15 cellular contexts compared by ENCODE assay signal in genomic region chr3:172209333-172210321, GRCh38.
DNase-seq lines count a peak whose midpoint lies in the region; ATAC-seq and TF ChIP-seq lines count a peak whose summit lies in the region.
"Had no signal": no experiment of that assay in that cellular context is flagged by ENCODE, and none has a peak within 500 bp of the region (broad histone marks: within the 10 kb centered on the region; RNA-seq: fewer than 3 reads in every experiment).

No MANE protein-coding gene starts in this region.

- H3K27me3 ChIP-seq in mesendoderm (ENCODE audit: insufficient read depth, low read length, poor library complexity) (no peaks in the 10 kb centered on the region), subcutaneous abdominal adipose tissue (ENCODE audit: control insufficient read depth in 5 of 5, insufficient read depth in 4 of 5, low read length in 5 of 5) (no peaks in the 10 kb centered on the region)
- H3K27me3 ChIP-seq: hepatocyte had no signal

- H3K23ac ChIP-seq in mesendoderm (ENCODE audit: low read length), result no peak overlapping the region

- H3K4me1 Mint-ChIP-seq in dendritic cell treated with granulocyte-macrophage colony-stimulating factor and Interleukin-4, amounts not matched to agents 40 ng/mL and 50 ng/mL, for 4 days (ENCODE audit: low read depth), result peaks cover 46% of the 10 kb centered on the region

- H4K5ac ChIP-seq in mesendoderm (ENCODE audit: low read length), result no peak overlapping the region

- H3K4me3 ChIP-seq in mesendoderm (ENCODE audit: low read length) (no peak overlapping the region), subcutaneous abdominal adipose tissue (ENCODE audit: low read depth in 1 of 5, low read length in 5 of 5) (no peak overlapping the region)
- H3K4me3 ChIP-seq: dorsolateral prefrontal cortex, hepatocyte, SK-N-MC had no signal

- H2AK5ac ChIP-seq in mesendoderm (ENCODE audit: low read length), result no peak overlapping the region

- DNase-seq in NCI-H2029 (lab: John Stamatoyannopoulos, UW), result peak; percentile 97
- peak; percentile 58 for DNase-seq in mesendoderm
- no peak for DNase-seq in cerebellar cortex (ENCODE audit: low spot score)
- DNase-seq in GM20000 (ENCODE audit: low spot score), result no peak
- DNase-seq: activated CD4-positive, alpha-beta memory T cell treated with anti-CD3 and anti-CD28 coated beads, Interleukin-2, amount 10 ng/mL, durations not matched to agents 7 days and 5 days; NCI-H345; stimulated activated CD4-positive, alpha-beta T cell treated with anti-CD3 and anti-CD28 coated beads, Interleukin-2, amount 100 ng/mL, for 48 hours had no signal

- TF ChIP-seq CTCF in GM20000 (IDR thresholded peaks at IDR 0.05; ENCODE audit: extremely low read depth, missing control alignments), result no peak

- no peaks in the 10 kb centered on the region for H3K9me3 ChIP-seq in subcutaneous abdominal adipose tissue (ENCODE audit: control insufficient read depth in 5 of 5, low read length in 5 of 5)

- no peak overlapping the region for H2BK5ac ChIP-seq in mesendoderm (ENCODE audit: low read length)

- no CpG with 5 or more reads among the region's 28 CpGs for WGBS in mesendoderm (ENCODE audit: extremely low coverage, insufficient coverage, low lambda C conversion rate)

- peaks cover 28% of the 10 kb centered on the region for H3K79me2 ChIP-seq in mesendoderm (ENCODE audit: control insufficient read depth, insufficient read depth, low read length)

- no peak overlapping the region for H3K9ac ChIP-seq in mesendoderm (ENCODE audit: low read length)
- no peak overlapping the region for H3K9ac ChIP-seq in subcutaneous abdominal adipose tissue (ENCODE audit: low read length in 5 of 5)

- no peak overlapping the region for H3K4me3 Mint-ChIP-seq in dendritic cell treated with granulocyte-macrophage colony-stimulating factor and Interleukin-4, amounts not matched to agents 40 ng/mL and 50 ng/mL, for 4 days
- H3K4me3 Mint-ChIP-seq: activated CD4-positive, alpha-beta memory T cell treated with anti-CD3 and anti-CD28 coated beads, Interleukin-2, amount 10 ng/mL, durations not matched to agents 7 days and 5 days; activated naive CD4-positive, alpha-beta T cell treated with anti-CD3 and anti-CD28 coated beads, Interleukin-2, amount 50 U/mL, for 24 hours had no signal

- peaks cover 20% of the 10 kb centered on the region for H3K79me1 ChIP-seq in mesendoderm (ENCODE audit: low read length)

- H3K27ac Mint-ChIP-seq in dendritic cell treated with granulocyte-macrophage colony-stimulating factor and Interleukin-4, amounts not matched to agents 40 ng/mL and 50 ng/mL, for 4 days, result peak overlapping the region; percentile 70
- H3K27ac Mint-ChIP-seq: activated CD4-positive, alpha-beta memory T cell treated with anti-CD3 and anti-CD28 coated beads, Interleukin-2, amount 10 ng/mL, durations not matched to agents 7 days and 5 days; activated naive CD4-positive, alpha-beta T cell treated with anti-CD3 and anti-CD28 coated beads, Interleukin-2, amount 50 U/mL, for 24 hours had no signal

- no peaks in the 10 kb centered on the region for H3K27me3 Mint-ChIP-seq in dendritic cell treated with granulocyte-macrophage colony-stimulating factor and Interleukin-4, amounts not matched to agents 40 ng/mL and 50 ng/mL, for 4 days
- H3K27me3 Mint-ChIP-seq: activated CD4-positive, alpha-beta memory T cell treated with anti-CD3 and anti-CD28 coated beads, Interleukin-2, amount 10 ng/mL, durations not matched to agents 7 days and 5 days; activated naive CD4-positive, alpha-beta T cell treated with anti-CD3 and anti-CD28 coated beads, Interleukin-2, amount 50 U/mL, for 24 hours had no signal

- H3K36me3 ChIP-seq in mesendoderm (ENCODE audit: control insufficient read depth, insufficient read depth, low read length) (no peaks in the 10 kb centered on the region), subcutaneous abdominal adipose tissue (ENCODE audit: control insufficient read depth in 5 of 5, insufficient read depth in 5 of 5, low read length in 5 of 5) (peaks cover 0 to 6% (median 0%) of the 10 kb centered on the region in 5 donors)

- ATAC-seq in HG03196 (IDR thresholded peaks at IDR 0.05; ENCODE audit: unreplicated experiment) (no peak), GM21447 (IDR thresholded peaks at IDR 0.05; ENCODE audit: unreplicated experiment) (no peak)

- no peak overlapping the region for H3K56ac ChIP-seq in mesendoderm (ENCODE audit: low read length)

- H3K4me1 ChIP-seq in mesendoderm (ENCODE audit: control insufficient read depth, low read depth, low read length) (peaks cover 3% of the 10 kb centered on the region), subcutaneous abdominal adipose tissue (ENCODE audit: control insufficient read depth in 5 of 5, insufficient read depth in 5 of 5, low read length in 5 of 5) (peaks cover 0 to 29% (median 15%) of the 10 kb centered on the region in 5 donors)

- H3K4ac ChIP-seq in mesendoderm (ENCODE audit: low read depth, low read length), result no peak overlapping the region

- H3K27ac ChIP-seq in mesendoderm (ENCODE audit: low read depth, low read length) (no peak overlapping the region), subcutaneous abdominal adipose tissue (ENCODE audit: low read depth, low read length) (peak overlapping the region; percentile 29)
- H3K27ac ChIP-seq: dorsolateral prefrontal cortex, hepatocyte, SK-N-MC had no signal

- H2BK15ac ChIP-seq in mesendoderm (replicated peaks; ENCODE audit: low read depth), result no peak overlapping the region

- H3K9me3 Mint-ChIP-seq in dendritic cell treated with granulocyte-macrophage colony-stimulating factor and Interleukin-4, amounts not matched to agents 40 ng/mL and 50 ng/mL, for 4 days, result no peaks in the 10 kb centered on the region

- intact Hi-C loops in dendritic cell treated with granulocyte-macrophage colony-stimulating factor and Interleukin-4, amounts not matched to agents 40 ng/mL and 50 ng/mL, for 4 days (cut with micrococcal nuclease), result no loop called here

- H3K4me2 ChIP-seq in mesendoderm (ENCODE audit: low read length), result no peak overlapping the region
- H3K4me2 ChIP-seq: hepatocyte had no signal

- H4K8ac ChIP-seq in mesendoderm (ENCODE audit: low read depth, low read length), result no peak overlapping the region

- H2BK120ac ChIP-seq in mesendoderm (ENCODE audit: low read depth, low read length), result no peak overlapping the region

- H3K36me3 Mint-ChIP-seq in dendritic cell treated with granulocyte-macrophage colony-stimulating factor and Interleukin-4, amounts not matched to agents 40 ng/mL and 50 ng/mL, for 4 days (ENCODE audit: low read depth), result peaks cover 28% of the 10 kb centered on the region

- H3K18ac ChIP-seq in mesendoderm (ENCODE audit: low read length), result no peak overlapping the region

Comparison
In these comparisons a context has a peak if more than half of its experiments do, and no peak if none do; other contexts are left out.
1. DNase-seq: peak in NCI-H2029 (single experiment) and mesendoderm (single experiment); none in cerebellar cortex (single experiment) and GM20000 (single experiment).